8 cellular contexts compared by ENCODE assay signal in the genomic region with DNA sequence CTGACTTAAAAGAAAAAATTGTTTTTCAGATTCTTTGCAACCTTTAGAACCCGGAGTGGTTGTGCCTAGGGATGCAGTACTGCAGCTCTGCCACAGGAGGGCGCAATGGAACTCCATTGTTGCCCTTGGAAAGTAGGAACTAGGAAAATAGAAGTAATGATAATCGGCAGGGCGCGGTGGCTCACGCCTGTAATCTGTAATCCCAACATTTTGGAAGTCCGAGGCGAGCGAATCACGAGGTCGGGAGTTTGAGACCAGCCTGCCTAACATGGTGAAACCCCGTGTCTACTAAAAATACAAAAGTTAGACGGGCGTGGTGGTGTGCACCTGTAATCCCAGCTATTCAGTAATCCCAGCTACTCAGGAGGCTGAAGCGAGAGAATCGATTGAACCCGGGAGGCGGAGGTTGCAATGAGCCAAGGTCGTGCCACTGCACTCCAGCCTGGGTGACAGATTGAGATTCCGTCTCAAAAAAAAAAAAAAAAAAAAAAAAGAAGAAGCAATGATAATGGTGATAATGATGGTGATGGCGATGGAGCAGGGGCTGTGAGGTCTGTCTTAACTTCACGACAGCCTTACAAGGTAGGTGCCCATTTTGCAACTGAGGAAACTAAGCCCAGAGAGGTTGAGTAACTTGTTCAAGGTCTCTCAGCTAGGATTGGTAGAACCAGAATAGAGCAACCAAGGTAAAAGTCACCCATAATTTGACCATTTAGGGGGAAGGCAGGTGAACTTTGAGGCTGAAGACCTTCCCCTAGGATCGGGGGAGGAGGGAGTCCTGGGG. TPM values are rescaled to one million over a fixed set of nuclear protein-coding genes. Genes with fewer than 3 reads are reported as not detected.
DNase-seq lines count a peak whose midpoint lies in the region; ATAC-seq and TF ChIP-seq lines count a peak whose summit lies in the region.

No MANE protein-coding gene starts in this region.

- no peak overlapping the region for H4K8ac ChIP-seq in H9 (replicated peaks; ENCODE audit: insufficient read length, low read depth, low read length)

- H3K4me3 Mint-ChIP-seq in H9: no peak overlapping the region

- H3K9me3 ChIP-seq in H9 (ENCODE audit: control insufficient read depth, low read depth, low read length): no peaks in the 10 kb centered on the region
- no peaks in the 10 kb centered on the region for H3K9me3 ChIP-seq in SK-N-MC (ENCODE audit: low read depth, low read length)

- peaks cover 11 to 19% of the 10 kb centered on the region in 2 experiments for H3K4me1 Mint-ChIP-seq in H9

- no peak overlapping the region for H2BK5ac ChIP-seq in H9 (ENCODE audit: insufficient read length, low read length)

- no peaks in the 10 kb centered on the region for H3K79me1 ChIP-seq in H9 (ENCODE audit: insufficient read depth, low read depth, low read length, poor library complexity, severe bottlenecking)

- H3K9ac ChIP-seq in H9 (ENCODE audit: extremely low read depth, insufficient read length, low read length) (no peak overlapping the region), SK-N-MC (ENCODE audit: insufficient read length) (no peak overlapping the region)

- H3K56ac ChIP-seq in H9 (ENCODE audit: insufficient read length, low read depth, low read length): no peak overlapping the region

- no peaks in the 10 kb centered on the region; the same call in none of the 2 replicates for H3K27me3 Mint-ChIP-seq in H9 (ENCODE audit: low read depth)

- no peak overlapping the region for H2BK120ac ChIP-seq in H9 (ENCODE audit: low read depth, low read length, poor library complexity, severe bottlenecking)

- no peaks in the 10 kb centered on the region for H3K36me3 ChIP-seq in SK-N-MC (ENCODE audit: insufficient read depth, low read length)

- H3K36me3 Mint-ChIP-seq in H9 (ENCODE audit: insufficient read depth in 1 of 3, low read depth in 3 of 3): no peaks in the 10 kb centered on the region
- no peaks in the 10 kb centered on the region for H3K36me3 Mint-ChIP-seq in activated naive CD4-positive, alpha-beta T cell treated with anti-CD3 and anti-CD28 coated beads, Interleukin-2, amount 50 U/mL, for 72 hours

- H3K14ac ChIP-seq in H9 (ENCODE audit: insufficient read depth, low read length): no peak overlapping the region

- no CpG with 5 or more reads among the region's 23 CpGs for WGBS in H9 (ENCODE audit: extremely low coverage, insufficient read length, low lambda C conversion rate)

- H3K27ac ChIP-seq in H9 (ENCODE audit: insufficient read length, low read depth, low read length) (no peak overlapping the region), SK-N-MC (peak overlapping the region; percentile 80; the same call in 1 of the 2 replicates)

- H3K4ac ChIP-seq in H9 (ENCODE audit: low read depth, low read length): no peak overlapping the region

- H3K4me2 ChIP-seq in H9 (ENCODE audit: insufficient read depth, insufficient read length, low read length): no peak overlapping the region

- H3K4me3 ChIP-seq in AG09309 (ENCODE audit: control insufficient read depth, low read depth, low read length) (no peak overlapping the region), SK-N-MC (0 out of 2 replicates have a peak overlapping the region, but pooled peaks have one; percentile 14)

- peak; percentile 41 for ATAC-seq in activated naive CD4-positive, alpha-beta T cell treated with anti-CD3 and anti-CD28 coated beads, Interleukin-2, amount 50 U/mL, for 72 hours
- ATAC-seq in left cardiac atrium: no peak
- no peak for ATAC-seq in GM21515 (IDR thresholded peaks at IDR 0.05; ENCODE audit: unreplicated experiment)

- no peak overlapping the region for H3T11ph ChIP-seq in H9 (ENCODE audit: low read length)

- no peaks in the 10 kb centered on the region for H3K9me3 Mint-ChIP-seq in H9
- H3K9me3 Mint-ChIP-seq in activated naive CD4-positive, alpha-beta T cell treated with anti-CD3 and anti-CD28 coated beads, Interleukin-2, amount 50 U/mL, for 72 hours: no peaks in the 10 kb centered on the region

- H2BK15ac ChIP-seq in H9 (ENCODE audit: low read depth, low read length): no peak overlapping the region

- no peaks in the 10 kb centered on the region; the same call in 1 of the 2 replicates for H3K4me1 ChIP-seq in H9 (ENCODE audit: insufficient read depth, low read length)

- no peaks in the 10 kb centered on the region for H3K27me3 ChIP-seq in H9 (ENCODE audit: insufficient read depth, low read length)

- no peak overlapping the region for H3K27ac Mint-ChIP-seq in H9
- no peak overlapping the region for H3K27ac Mint-ChIP-seq in activated naive CD4-positive, alpha-beta T cell treated with anti-CD3 and anti-CD28 coated beads, Interleukin-2, amount 50 U/mL, for 72 hours

- H3K18ac ChIP-seq in H9 (ENCODE audit: insufficient read length, low read depth, low read length): no peak overlapping the region

- no peaks in the 10 kb centered on the region for H4K20me1 ChIP-seq in H9 (ENCODE audit: control insufficient read depth, insufficient read depth, insufficient read length)

- no peak overlapping the region for H2AK5ac ChIP-seq in H9 (ENCODE audit: insufficient read length, low read length)

- H4K91ac ChIP-seq in H9 (ENCODE audit: insufficient read length, low read depth, low read length): no peak overlapping the region

- DNase-seq in AG09309 (ENCODE audit: low read depth) (no peak), H9 (peak; percentile 67), SK-N-MC (ENCODE audit: low read depth, low spot score) (no peak), left cardiac atrium (peak; percentile 69), NCI-H345 (lab: John Stamatoyannopoulos, UW) (no peak)
- DNase-seq in activated naive CD4-positive, alpha-beta T cell treated with anti-CD3 and anti-CD28 coated beads, Interleukin-2, amount 50 U/mL, for 72 hours (ENCODE audit: low spot score in 2 of 2): peak; percentile 61 to 77
- DNase-seq in stimulated activated CD4-positive, alpha-beta T cell treated with anti-CD3 and anti-CD28 coated beads, Interleukin-12 subunit alpha, Interleukin-12 subunit beta, amount 100 ng/mL, for 4 hours: peak; percentile 48

- H3K23ac ChIP-seq in H9 (ENCODE audit: insufficient read length, low read depth, low read length): no peak overlapping the region

- TF ChIP-seq CTCF in AG09309 (IDR thresholded peaks at IDR 0.05; ENCODE audit: control insufficient read depth, insufficient read depth, low read depth, low read length, missing control alignments): peak; percentile 94
- peak; percentile 98 for TF ChIP-seq CTCF in H9 (conservative IDR thresholded peaks at IDR 0.05)

- H3K79me2 ChIP-seq in H9 (ENCODE audit: insufficient read depth, low read length): no peaks in the 10 kb centered on the region

- H4K5ac ChIP-seq in H9 (ENCODE audit: insufficient read length, low read depth, low read length): no peak overlapping the region

- no peak overlapping the region for H2BK12ac ChIP-seq in H9 (ENCODE audit: insufficient read length, low read depth, low read length)

- H3K23me2 ChIP-seq in H9 (ENCODE audit: insufficient read length, low read depth, low read length, poor library complexity, severe bottlenecking): no peaks in the 10 kb centered on the region

- intact Hi-C loops in left cardiac atrium (cut with DNase I): no loop called here

- no peak overlapping the region for H2AFZ ChIP-seq in H9 (ENCODE audit: low read length)

- no peak overlapping the region for H2BK20ac ChIP-seq in H9 (ENCODE audit: low read depth, low read length, poor library complexity, severe bottlenecking)

RNA-seq across cellular contexts. Expression of gene ADAMTS10, which starts 5.5 kb away (rescaled TPM):
- total RNA-seq in H9 (2021) (25.6 and 26.5 TPM in 2 replicates), left cardiac atrium (10 to 100 TPM; 10.8 to 12.4 TPM)
- total RNA-seq in activated naive CD4-positive, alpha-beta T cell treated with anti-CD3 and anti-CD28 coated beads, Interleukin-2, amount 50 U/mL, for 72 hours: 10 to 100 TPM in 1 of 2 donors, 1 to 10 TPM in 1; 5.1 to 11.3 TPM

RNA-seq across cellular contexts. Expression of gene NFILZ, which starts 14.4 kb away (rescaled TPM):
- total RNA-seq in H9 (2021) (not detected in 2 replicates), left cardiac atrium (not detected)
- not detected for total RNA-seq in activated naive CD4-positive, alpha-beta T cell treated with anti-CD3 and anti-CD28 coated beads, Interleukin-2, amount 50 U/mL, for 72 hours

RNA-seq across cellular contexts. Expression of gene MYO1F, which starts 38.8 kb away (rescaled TPM):
- 1.0 and 1.2 TPM in 2 replicates for total RNA-seq in H9 (2021)
- total RNA-seq in activated naive CD4-positive, alpha-beta T cell treated with anti-CD3 and anti-CD28 coated beads, Interleukin-2, amount 50 U/mL, for 72 hours: 10 to 100 TPM; 12.4 to 16.2 TPM
- total RNA-seq in left cardiac atrium: 10 to 100 TPM; 13.2 to 19.5 TPM

Comparison
In these comparisons a context has a peak if more than half of its experiments do, and no peak if none do; other contexts are left out.
1. DNase-seq: peak in H9 (single experiment), activated naive CD4-positive, alpha-beta T cell treated with anti-CD3 and anti-CD28 coated beads, Interleukin-2, amount 50 U/mL, for 72 hours (2 of 2), left cardiac atrium (single experiment) and stimulated activated CD4-positive, alpha-beta T cell treated with anti-CD3 and anti-CD28 coated beads, Interleukin-12 subunit alpha, Interleukin-12 subunit beta, amount 100 ng/mL, for 4 hours (single experiment); none in AG09309 (single experiment), SK-N-MC (single experiment) and NCI-H345 (single experiment).
2. ATAC-seq: peak in activated naive CD4-positive, alpha-beta T cell treated with anti-CD3 and anti-CD28 coated beads, Interleukin-2, amount 50 U/mL, for 72 hours (2 of 2); none in left cardiac atrium (0 of 2) and GM21515 (single experiment).